ENCODE assay signal across 14 cellular contexts in the genomic region with DNA sequence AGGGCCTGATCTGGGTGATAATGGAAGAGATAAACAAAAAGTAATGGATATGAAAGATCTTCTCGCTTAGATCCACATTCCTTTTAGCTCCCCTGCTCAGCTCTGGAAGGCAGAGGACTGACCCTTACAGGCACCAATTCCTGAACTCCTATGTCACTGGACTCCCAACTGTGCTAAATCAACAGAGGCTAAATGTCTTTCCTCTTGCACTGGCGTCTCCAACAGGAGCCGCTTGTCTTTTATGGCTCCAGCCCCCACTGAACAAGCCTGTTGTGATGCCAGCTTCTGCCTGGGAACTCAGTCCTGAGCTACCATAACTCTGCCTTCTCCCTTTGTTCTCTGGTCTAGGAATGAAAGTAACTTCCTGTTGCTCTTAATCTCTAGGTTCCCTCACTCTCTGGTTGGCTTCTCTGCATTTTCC.
A peak's percentile ranks its signal among the peaks of the same experiment; 100 is the strongest.
DNase-seq lines count a peak whose midpoint lies in the region; TF ChIP-seq lines count a peak whose summit lies in the region.
"Had no signal": no experiment of that assay in that cellular context is flagged by ENCODE, and none has a peak within 500 bp of the region (broad histone marks: within the 10 kb centered on the region; RNA-seq: fewer than 3 reads in every experiment).

No MANE protein-coding gene starts in this region.

- peak overlapping the region; percentile 89 for H2AFZ ChIP-seq in neuronal stem cell (ENCODE audit: low read length)

- no peak overlapping the region for H4K8ac ChIP-seq in neuronal stem cell (ENCODE audit: low read depth, low read length)

- no peak overlapping the region for H3K4ac ChIP-seq in neuronal stem cell (ENCODE audit: low read length)

- WGBS in neuronal stem cell (ENCODE audit: extremely low coverage in 2 of 2, insufficient read length in 2 of 2, insufficient replicate concordance in 1 of 2), 2 donors: no CpG with 5 or more reads among the region's 3 CpGs

- no peaks in the 10 kb centered on the region for H3K27me3 ChIP-seq in neuronal stem cell (ENCODE audit: control insufficient read depth in 3 of 3, insufficient read depth in 3 of 3, low read depth in 1 of 3, low read length in 3 of 3)

- H3K36me3 ChIP-seq in neuronal stem cell (replicated peaks in 1 of 2; ENCODE audit: control insufficient read depth in 2 of 2, insufficient read depth in 2 of 2, low read length in 2 of 2): no peaks in the 10 kb centered on the region

- peak overlapping the region; percentile 20 for H3K18ac ChIP-seq in neuronal stem cell (ENCODE audit: low read length)

- no peak overlapping the region for H2BK15ac ChIP-seq in neuronal stem cell (ENCODE audit: low read length)

- no peak overlapping the region for H3K23ac ChIP-seq in neuronal stem cell (ENCODE audit: low read depth, low read length, poor library complexity)

- H3K4me3 ChIP-seq in fibroblast of pulmonary artery (replicated peaks; ENCODE audit: low read depth, low read length): no peak overlapping the region
- H3K4me3 ChIP-seq in neuronal stem cell (ENCODE audit: low read length in 2 of 2): no peak overlapping the region
- H3K4me3 ChIP-seq: mucosa of descending colon had no signal

- no peak overlapping the region for H3K9ac ChIP-seq in neuronal stem cell (ENCODE audit: low read depth, low read length, poor library complexity)

- H3K79me1 ChIP-seq in neuronal stem cell (ENCODE audit: low read depth, low read length): no peaks in the 10 kb centered on the region

- no peak overlapping the region for H2BK120ac ChIP-seq in neuronal stem cell (ENCODE audit: low read depth, low read length)

- no peak overlapping the region for H3K14ac ChIP-seq in neuronal stem cell (ENCODE audit: low read length)

- no peak overlapping the region for H3K4me2 ChIP-seq in neuronal stem cell (ENCODE audit: insufficient read depth, low read length, poor library complexity, severe bottlenecking)

- H4K91ac ChIP-seq in neuronal stem cell (ENCODE audit: low read depth, low read length, poor library complexity): no peak overlapping the region

- TF ChIP-seq CTCF in fibroblast of pulmonary artery (IDR thresholded peaks at IDR 0.05; ENCODE audit: low read length, missing control alignments): no peak

- DNase-seq in ELF-1 (ENCODE audit: low read depth, low spot score) (peak; percentile 77), RPMI7951 (ENCODE audit: low read depth) (peak; percentile 35), fibroblast of pulmonary artery (ENCODE audit: low read depth) (peak; percentile 39), neuronal stem cell (ENCODE audit: low spot score) (peak; percentile 27), activated gamma-delta T cell treated with Interleukin-2 at 50 U/mL for 16 hours (no peak), NCI-H2171 treated with DMSO at 0.1 percent for 48 hours (lab: John Stamatoyannopoulos, UW) (no peak), dedifferentiated amniotic fluid mesenchymal stem cell (ENCODE audit: extremely low spot score) (no peak)
- no peak for DNase-seq in activated CD4-positive, alpha-beta T cell treated with anti-CD3 and anti-CD28 coated beads for 1 hour
- DNase-seq: activated CD4-positive, CD25-positive, alpha-beta regulatory T cell; CD8-positive, alpha-beta memory T cell; GOT3; Kasumi-1; mucosa of descending colon had no signal

- no peak overlapping the region for H2BK5ac ChIP-seq in neuronal stem cell (ENCODE audit: low read length)

- H3K27ac ChIP-seq in neuronal stem cell (replicated peaks; ENCODE audit: low read length): peak overlapping the region; percentile 71
- H3K27ac ChIP-seq: RWPE1 had no signal

- no peak overlapping the region for H2AK5ac ChIP-seq in neuronal stem cell (ENCODE audit: low read depth, low read length)

- no peak overlapping the region for H2BK12ac ChIP-seq in neuronal stem cell (ENCODE audit: low read length)

- H3K4me1 ChIP-seq in neuronal stem cell (ENCODE audit: control insufficient read depth in 2 of 2, insufficient read depth in 1 of 2, low read depth in 1 of 2, low read length in 2 of 2): no peaks in the 10 kb centered on the region

- no peaks in the 10 kb centered on the region for H3K9me3 ChIP-seq in neuronal stem cell (replicated peaks in 1 of 2; ENCODE audit: control insufficient read depth in 2 of 2, insufficient read depth in 1 of 2, low read depth in 1 of 2, low read length in 2 of 2)
- H3K9me3 ChIP-seq: mucosa of descending colon had no signal

Comparison
In these comparisons a context has a peak if more than half of its experiments do, and no peak if none do; other contexts are left out.
1. DNase-seq: peak in ELF-1 (single experiment), RPMI7951 (single experiment), fibroblast of pulmonary artery (single experiment) and neuronal stem cell (single experiment); none in activated gamma-delta T cell treated with Interleukin-2 at 50 U/mL for 16 hours (single experiment), activated CD4-positive, alpha-beta T cell treated with anti-CD3 and anti-CD28 coated beads for 1 hour (single experiment), NCI-H2171 treated with DMSO at 0.1 percent for 48 hours (single experiment) and dedifferentiated amniotic fluid mesenchymal stem cell (single experiment).